Comparison of ENCODE assay signal across 12 cellular contexts in genomic region chr18:11948852-11949523, GRCh38. TPM values are rescaled to one million over a fixed set of nuclear protein-coding genes. Genes with fewer than 3 reads are reported as not detected.
DNase-seq lines count a peak whose midpoint lies in the region; ATAC-seq and TF ChIP-seq lines count a peak whose summit lies in the region.
"Had no signal": no experiment of that assay in that cellular context is flagged by ENCODE, and none has a peak within 500 bp of the region (broad histone marks: within the 10 kb centered on the region; RNA-seq: fewer than 3 reads in every experiment).

No MANE protein-coding gene starts in this region.

- peak overlapping the region; percentile 3 for H3K4me3 ChIP-seq in adipocyte (ENCODE audit: low read length)
- H3K4me3 ChIP-seq in left lung, result no peak overlapping the region
- H3K4me3 ChIP-seq in spleen, result no peak overlapping the region
- no peak overlapping the region for H3K4me3 ChIP-seq in Peyer's patch

- DNase-seq in HCEC 1CT (peak; percentile 69), adipocyte (ENCODE audit: low read depth) (peak; percentile 65), left lung (no peak), spleen (peak; percentile 33), Peyer's patch (no peak), hypothalamus (lab: John Stamatoyannopoulos, UW) (no peak)
- no peak for DNase-seq in stimulated activated CD4-positive, alpha-beta T cell treated with anti-CD3 and anti-CD28 coated beads, Interleukin-12 subunit alpha, Interleukin-12 subunit beta, amount 100 ng/mL, for 4 hours
- DNase-seq: activated CD8-positive, alpha-beta memory T cell treated with anti-CD3 and anti-CD28 coated beads for 24 hours; effector CD4-positive, alpha-beta T cell; H7; NCI-H2081 treated with DMSO at 0.1 percent for 48 hours had no signal

- H3K27me3 ChIP-seq in adipocyte (replicated peaks; ENCODE audit: control insufficient read depth, insufficient read depth, low read length) (no peaks in the 10 kb centered on the region), left lung (no peaks in the 10 kb centered on the region), spleen (replicated peaks in 1 of 7) (no peaks in the 10 kb centered on the region), Peyer's patch (no peaks in the 10 kb centered on the region)

- 74 to 90% (median 82%) methylated on average over 6 of the region's 6 CpGs for WGBS in spleen, 5 donors

- H3K36me3 ChIP-seq in adipocyte (ENCODE audit: control insufficient read depth, insufficient read depth, low read length, severe bottlenecking) (no peaks in the 10 kb centered on the region), left lung (no peaks in the 10 kb centered on the region), spleen (no peaks in the 10 kb centered on the region), Peyer's patch (no peaks in the 10 kb centered on the region)

- intact Hi-C loops in left lung (cut with DNase I) (no loop called here), spleen (cut with DNase I; ENCODE audit: low total_unique reads) (loop anchor here (5.0 kb wide), 1 partner anchor 33 kb away; the partner anchor contains the start of gene IMPA2)

- no peak for TF ChIP-seq POLR2A in spleen (IDR thresholded peaks at IDR 0.05)
- TF ChIP-seq POLR2A in Peyer's patch (IDR thresholded peaks at IDR 0.05), result no peak

- peak overlapping the region; percentile 44 for H3K9ac ChIP-seq in adipocyte (ENCODE audit: low read length)

- H3K4me1 ChIP-seq in adipocyte (ENCODE audit: control insufficient read depth, insufficient read depth, low read length) (peaks cover 52% of the 10 kb centered on the region), left lung (peaks cover 13 to 33% of the 10 kb centered on the region in 2 donors), spleen (peaks cover 6 to 24% (median 21%) of the 10 kb centered on the region in 6 donors), Peyer's patch (peaks cover 0 to 7% (median 0%) of the 10 kb centered on the region in 4 donors)

- ATAC-seq in left lung (no peak), HG02798 (IDR thresholded peaks at IDR 0.05; ENCODE audit: poor library complexity, unreplicated experiment) (no peak)

- H3K27ac ChIP-seq in left lung (peak overlapping the region; percentile 29 to 94), spleen (no peak overlapping the region), Peyer's patch (peak overlapping the region in 1 of 4 donors; percentile 91)

- H3K9me3 ChIP-seq in adipocyte (ENCODE audit: control insufficient read depth, low read length) (no peaks in the 10 kb centered on the region), left lung (no peaks in the 10 kb centered on the region), spleen (no peaks in the 10 kb centered on the region), Peyer's patch (no peaks in the 10 kb centered on the region)

- TF ChIP-seq CTCF in left lung (IDR thresholded peaks at IDR 0.05) (no peak), spleen (IDR thresholded peaks at IDR 0.05 in 8 of 11, conservative IDR thresholded peaks at IDR 0.05 in 3 of 11) (no peak), Peyer's patch (IDR thresholded peaks at IDR 0.05) (no peak)

RNA-seq across cellular contexts. Expression of gene IMPA2, which starts 32.3 kb away (rescaled TPM):
- total RNA-seq in left lung (10 to 100 TPM; 62.2 to 92.5 TPM), spleen (10 to 100 TPM; 16.6 to 60.7 (median 44.4) TPM), Peyer's patch (10 to 100 TPM; 44.0 to 62.3 (median 56.3) TPM)
- polyA plus RNA-seq in spleen, result 10 to 100 TPM; 11.1 to 27.7 (median 16.4) TPM

RNA-seq across cellular contexts. Expression of gene MPPE1, which starts 40.9 kb away (rescaled TPM):
- total RNA-seq in left lung, result 10 to 100 TPM; 62.8 to 68.0 TPM
- total RNA-seq in spleen, result 10 to 100 TPM; 44.9 to 89.9 (median 57.3) TPM
- polyA plus RNA-seq in spleen, result 10 to 100 TPM; 29.7 to 46.6 (median 29.7) TPM
- total RNA-seq in Peyer's patch, result 10 to 100 TPM; 46.2 to 69.3 (median 63.4) TPM

Comparison
In these comparisons a context has a peak if more than half of its experiments do, and no peak if none do; other contexts are left out.
1. DNase-seq: peak in HCEC 1CT (single experiment), adipocyte (single experiment) and spleen (single experiment); none in left lung (0 of 2), stimulated activated CD4-positive, alpha-beta T cell treated with anti-CD3 and anti-CD28 coated beads, Interleukin-12 subunit alpha, Interleukin-12 subunit beta, amount 100 ng/mL, for 4 hours (single experiment), Peyer's patch (0 of 3) and hypothalamus (0 of 51).
2. H3K27ac ChIP-seq: peak in left lung (2 of 2); none in spleen (0 of 8).